Comparison of ENCODE assay signal across 1 cellular context in genomic region chr12:5073054-5073453, GRCh38.
TF ChIP-seq lines count a peak whose summit lies in the region.

No MANE protein-coding gene starts in this region.

TF ChIP-seq in H1, 55 proteins besides CTCF, POLR2A, EP300 and RAD21:
- TF ChIP-seq CHD1 (IDR thresholded peaks at IDR 0.05; ENCODE audit: low read depth, low read length), result no peak
- TF ChIP-seq TEAD4 (IDR thresholded peaks at IDR 0.05; ENCODE audit: low read depth, low read length), result no peak
- no peak for TF ChIP-seq NRF1 (IDR thresholded peaks at IDR 0.05; ENCODE audit: low read depth, low read length)
- TF ChIP-seq SIN3A (conservative IDR thresholded peaks at IDR 0.05 in 1 of 2, IDR thresholded peaks at IDR 0.05 in 1 of 2; ENCODE audit: low read depth in 1 of 2, low read length in 2 of 2), result no peak
- no peak for TF ChIP-seq SIX5 (IDR thresholded peaks at IDR 0.05; ENCODE audit: low read depth, low read length)
- no peak for TF ChIP-seq RFX5 (IDR thresholded peaks at IDR 0.05; ENCODE audit: borderline replicate concordance, low read depth, low read length)
- no peak for TF ChIP-seq PHF8 (conservative IDR thresholded peaks at IDR 0.05; ENCODE audit: low read depth, low read length)
- no peak for TF ChIP-seq CBX5 (IDR thresholded peaks at IDR 0.05; ENCODE audit: low read depth, low read length)
- TF ChIP-seq, protein P1, sequence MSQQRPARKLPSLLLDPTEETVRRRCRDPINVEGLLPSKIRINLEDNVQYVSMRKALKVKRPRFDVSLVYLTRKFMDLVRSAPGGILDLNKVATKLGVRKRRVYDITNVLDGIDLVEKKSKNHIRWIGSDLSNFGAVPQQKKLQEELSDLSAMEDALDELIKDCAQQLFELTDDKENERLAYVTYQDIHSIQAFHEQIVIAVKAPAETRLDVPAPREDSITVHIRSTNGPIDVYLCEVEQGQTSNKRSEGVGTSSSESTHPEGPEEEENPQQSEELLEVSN (IDR thresholded peaks at IDR 0.05), result no peak
- TF ChIP-seq CTBP2 (IDR thresholded peaks at IDR 0.05; ENCODE audit: borderline replicate concordance, insufficient read depth, insufficient read length, low read length), result no peak
- TF ChIP-seq HDAC6 (IDR thresholded peaks at IDR 0.05; ENCODE audit: low read depth, low read length), result no peak
